Comparison of ENCODE assay signal across 11 cellular contexts in genomic region chr1:22957066-22957465, GRCh38. TPM values are rescaled to one million over a fixed set of nuclear protein-coding genes. Genes with fewer than 3 reads are reported as not detected.
"Had no signal": no experiment of that assay in that cellular context is flagged by ENCODE, and none has a peak within 500 bp of the region (broad histone marks: within the 10 kb centered on the region; RNA-seq: fewer than 3 reads in every experiment).

No MANE protein-coding gene starts in this region.

- DNase-seq: IMR-90, Karpas-422, KBM-7, KG1 had no signal

- H3K4me1 Mint-ChIP-seq: IgD-negative memory B cell had no signal

- ATAC-seq: HepG2 had no signal

- H3K27ac Mint-ChIP-seq: IgD-negative memory B cell had no signal

- H3K4me2 ChIP-seq: KMS-11 had no signal

- H3K27ac ChIP-seq: HL-60, KMS-11 had no signal

- H3K4me3 Mint-ChIP-seq: IgD-negative memory B cell had no signal

- FAIRE-seq: HepG2, HTR-8/SVneo had no signal

- H3K36me3 Mint-ChIP-seq: IgD-negative memory B cell had no signal

- H3K9ac ChIP-seq: KMS-11 had no signal

RNA-seq across cellular contexts. Expression of gene LACTBL1, which starts 15.6 kb away (rescaled TPM):
- total RNA-seq: HT-29, HT1080, IMR-90 had no signal
- polyA plus RNA-seq: IgD-negative memory B cell, IMR-90 had no signal

RNA-seq across cellular contexts. Expression of gene TEX46, which starts 58.6 kb away (rescaled TPM):
- total RNA-seq: HepG2, HT-29, HT1080, IMR-90 had no signal
- polyA plus RNA-seq: HepG2, IgD-negative memory B cell, IMR-90 had no signal
